11 cellular contexts compared by ENCODE assay signal in the genomic region with DNA sequence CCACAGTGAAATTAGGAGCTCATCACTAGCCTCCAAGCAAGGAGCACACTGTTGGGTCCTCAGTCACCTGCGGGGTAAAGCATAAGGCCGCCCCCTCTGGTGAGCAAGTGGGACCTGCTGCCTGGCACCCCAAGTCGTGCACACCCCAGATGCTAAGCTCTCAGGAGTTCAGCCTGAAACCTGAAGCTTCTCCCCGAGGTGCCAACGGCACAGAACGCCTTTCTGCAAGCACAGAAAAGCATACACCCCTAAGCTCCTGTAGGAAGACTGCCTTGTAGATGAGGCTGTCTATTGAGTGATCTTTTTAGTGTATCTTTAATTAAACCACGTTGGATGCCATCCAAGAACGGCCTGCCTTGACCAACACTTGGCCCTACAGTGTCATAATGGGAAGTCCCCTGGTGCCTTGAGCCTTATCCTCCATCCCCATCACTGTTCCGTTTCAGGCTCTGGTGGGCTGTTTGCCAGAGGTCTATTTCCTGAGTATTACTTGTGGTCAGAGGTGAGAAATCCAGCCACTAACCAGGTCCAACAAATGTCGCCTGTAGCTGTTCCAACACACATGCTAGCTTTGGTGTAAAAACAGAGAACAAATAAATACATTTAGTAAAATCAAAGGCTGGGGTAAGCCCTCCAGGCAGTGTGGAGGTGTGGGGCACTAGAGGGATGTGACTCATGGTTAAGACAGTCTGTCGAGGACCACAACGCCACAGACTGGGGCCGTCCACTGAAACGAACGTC. TPM values are rescaled to one million over a fixed set of nuclear protein-coding genes. Genes with fewer than 3 reads are reported as not detected.
DNase-seq lines count a peak whose midpoint lies in the region; ATAC-seq and TF ChIP-seq lines count a peak whose summit lies in the region.
"Had no signal": no experiment of that assay in that cellular context is flagged by ENCODE, and none has a peak within 500 bp of the region (broad histone marks: within the 10 kb centered on the region; RNA-seq: fewer than 3 reads in every experiment).

No MANE protein-coding gene starts in this region.

- intact Hi-C loops in Right ventricle myocardium inferior (cut with DNase I) (no loop called here), Right ventricle myocardium superior (cut with DNase I) (loop anchor here (5.0 kb wide), 1 partner anchor 1089 kb away; no protein-coding TSS in a partner anchor), stomach (cut with DNase I; ENCODE audit: low total_unique reads) (no loop called here)

- peaks cover 0 to 51% (median 3%) of the 10 kb centered on the region in 5 donors for H3K4me1 ChIP-seq in subcutaneous abdominal adipose tissue (ENCODE audit: control insufficient read depth in 5 of 5, insufficient read depth in 5 of 5, low read length in 5 of 5)
- peaks cover 4 to 19% (median 8%) of the 10 kb centered on the region in 4 donors for H3K4me1 ChIP-seq in stomach

- H3K4me3 Mint-ChIP-seq in activated naive CD4-positive, alpha-beta T cell treated with anti-CD3 and anti-CD28 coated beads, Interleukin-2, amount 10 ng/mL, durations not matched to agents 7 days and 5 days, result no peak overlapping the region
- H3K4me3 Mint-ChIP-seq: nephron had no signal

- H3K27ac ChIP-seq in subcutaneous abdominal adipose tissue (ENCODE audit: low read depth, low read length), result peak overlapping the region; percentile 42
- H3K27ac ChIP-seq in stomach, result peak overlapping the region in 1 of 5 donors; percentile 14

- 39 to 65% (median 51%) methylated on average over 8 to 15 of the region's 15 CpGs for WGBS in stomach, 5 donors

- no peaks in the 10 kb centered on the region for H3K9me3 Mint-ChIP-seq in activated naive CD4-positive, alpha-beta T cell treated with anti-CD3 and anti-CD28 coated beads, Interleukin-2, amount 10 ng/mL, durations not matched to agents 7 days and 5 days
- H3K9me3 Mint-ChIP-seq: nephron had no signal

- no peak for TF ChIP-seq CTCF in stomach (IDR thresholded peaks at IDR 0.05)

- H3K27me3 ChIP-seq in subcutaneous abdominal adipose tissue (ENCODE audit: control insufficient read depth in 5 of 5, insufficient read depth in 4 of 5, low read length in 5 of 5) (peaks cover 0 to 11% (median 0%) of the 10 kb centered on the region in 5 donors), stomach (peaks cover 0 to 28% (median 0%) of the 10 kb centered on the region in 3 donors)

- H3K4me3 ChIP-seq in subcutaneous abdominal adipose tissue (ENCODE audit: low read depth in 1 of 5, low read length in 5 of 5) (peak overlapping the region in 1 of 5 donors; percentile 13), stomach (no peak overlapping the region)

- no peaks in the 10 kb centered on the region for H3K36me3 Mint-ChIP-seq in activated naive CD4-positive, alpha-beta T cell treated with anti-CD3 and anti-CD28 coated beads, Interleukin-2, amount 10 ng/mL, durations not matched to agents 7 days and 5 days

- H3K27ac Mint-ChIP-seq in activated naive CD4-positive, alpha-beta T cell treated with anti-CD3 and anti-CD28 coated beads, Interleukin-2, amount 10 ng/mL, durations not matched to agents 7 days and 5 days, result no peak overlapping the region

- DNase-seq in Right ventricle myocardium inferior (ENCODE audit: missing footprints), result no peak
- no peak for DNase-seq in Right ventricle myocardium superior
- DNase-seq in glomerular visceral epithelial cell (ENCODE audit: extremely low spot score), result peak; percentile 63
- DNase-seq in activated naive CD4-positive, alpha-beta T cell treated with anti-CD3 and anti-CD28 coated beads, Interleukin-2, amount 10 ng/mL, durations not matched to agents 7 days and 5 days, result no peak
- DNase-seq in stomach, result no peak
- DNase-seq: activated CD4-positive, alpha-beta T cell treated with anti-CD3 and anti-CD28 coated beads, Interleukin-2, amount 50 U/mL, for 4 hours had no signal

- H3K9me3 ChIP-seq in subcutaneous abdominal adipose tissue (ENCODE audit: control insufficient read depth in 5 of 5, low read length in 5 of 5), result no peaks in the 10 kb centered on the region
- no peaks in the 10 kb centered on the region for H3K9me3 ChIP-seq in stomach

- CTCF ChIA-PET in activated naive CD4-positive, alpha-beta T cell treated with anti-CD3 and anti-CD28 coated beads, Interleukin-2, amount 10 ng/mL, durations not matched to agents 7 days and 5 days (lab: Charles Lee), result interaction anchor here (0.9 to 2.1 kb wide), 3 partner anchors 55 to 1085 kb away, joined by 3 to 5 read pairs (median 3); no protein-coding TSS in a partner anchor

- ATAC-seq in Right ventricle myocardium inferior (peak; percentile 29), Right ventricle myocardium superior (ENCODE audit: poor library complexity) (no peak), SK-N-SH treated with all-trans-retinoic acid at 6 μM for 48 hours (peak; percentile 44; the same call in 2 of the 3 replicates), GM21528 (IDR thresholded peaks at IDR 0.05; ENCODE audit: low FRiP score, unreplicated experiment) (no peak)

- peaks cover 37% of the 10 kb centered on the region for H3K27me3 Mint-ChIP-seq in activated naive CD4-positive, alpha-beta T cell treated with anti-CD3 and anti-CD28 coated beads, Interleukin-2, amount 10 ng/mL, durations not matched to agents 7 days and 5 days

- no peak for TF ChIP-seq EP300 in stomach (IDR thresholded peaks at IDR 0.05)

- no peak for TF ChIP-seq POLR2A in stomach (IDR thresholded peaks at IDR 0.05)

- no peaks in the 10 kb centered on the region for H3K36me3 ChIP-seq in subcutaneous abdominal adipose tissue (ENCODE audit: control insufficient read depth in 5 of 5, insufficient read depth in 5 of 5, low read length in 5 of 5)
- H3K36me3 ChIP-seq in stomach, result no peaks in the 10 kb centered on the region

- no peak overlapping the region for H3K9ac ChIP-seq in subcutaneous abdominal adipose tissue (ENCODE audit: low read length in 5 of 5)

- peaks cover 33% of the 10 kb centered on the region for H3K4me1 Mint-ChIP-seq in activated naive CD4-positive, alpha-beta T cell treated with anti-CD3 and anti-CD28 coated beads, Interleukin-2, amount 10 ng/mL, durations not matched to agents 7 days and 5 days

TF ChIP-seq in SK-N-SH treated with all-trans-retinoic acid at 6 μM for 48 hours, 23 proteins besides CTCF, POLR2A, EP300 and RAD21:
- TF ChIP-seq ARNTL (CRISPR knock-in tag; IDR thresholded peaks at IDR 0.05; ENCODE audit: borderline replicate concordance, low read depth), result no peak

RNA-seq across cellular contexts. Expression of a gene that starts 44.8 kb away (rescaled TPM):
- total RNA-seq in Right ventricle myocardium inferior, result not detected
- not detected for total RNA-seq in Right ventricle myocardium superior
- total RNA-seq in stomach, result not detected
- not detected for polyA plus RNA-seq in stomach
- total RNA-seq: fibroblast of villous mesenchyme had no signal

Comparison
In these comparisons a context has a peak if more than half of its experiments do, and no peak if none do; other contexts are left out.
1. ATAC-seq: peak in Right ventricle myocardium inferior (single experiment) and SK-N-SH treated with all-trans-retinoic acid at 6 μM for 48 hours (single experiment); none in Right ventricle myocardium superior (single experiment) and GM21528 (single experiment).